In the genomic region with DNA sequence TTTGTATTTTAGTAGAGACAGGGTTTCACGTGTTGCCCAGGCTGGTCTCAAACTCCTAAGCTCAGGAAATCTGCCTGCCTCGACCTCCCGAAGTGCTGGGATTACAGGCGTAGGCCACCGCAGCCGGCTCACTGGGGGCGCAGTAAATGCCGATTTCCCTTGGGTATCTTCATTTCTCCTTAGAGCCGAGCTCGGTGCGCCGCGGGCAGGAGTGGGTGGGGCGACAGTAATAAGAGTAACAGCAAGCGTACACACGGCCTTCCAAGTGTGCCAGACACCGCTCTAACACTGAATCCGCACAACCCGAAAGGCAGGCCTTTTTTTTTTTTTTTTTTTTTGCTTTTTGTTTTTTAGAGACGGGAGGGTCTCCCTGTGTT, we compare ENCODE assay signal across 8 cellular contexts. TPM values are rescaled to one million over a fixed set of nuclear protein-coding genes. Genes with fewer than 3 reads are reported as not detected.
DNase-seq lines count a peak whose midpoint lies in the region; ATAC-seq and TF ChIP-seq lines count a peak whose summit lies in the region.

No MANE protein-coding gene starts in this region.

- no peak overlapping the region for H2AK5ac ChIP-seq in H9 (ENCODE audit: insufficient read length, low read length)

- H3K79me2 ChIP-seq in DND-41 (ENCODE audit: insufficient read depth, low read length): peaks cover 46% of the 10 kb centered on the region
- H3K79me2 ChIP-seq in H9 (ENCODE audit: insufficient read depth, low read length): peaks cover 23% of the 10 kb centered on the region; the same call in 1 of the 2 replicates

- in situ Hi-C loops in transverse colon (cut with MboI; ENCODE audit: low pct_ligation_motif_present in 1 of 4, low pct_unique_long_range_greater_than_20kb in 1 of 4, low sequenced_read_pairs in 3 of 4): loop anchor here in 3 of 4 donors (10.0 kb wide), 2 partner anchors 301 to 811 kb away; partner anchors contain the start of gene RPS19BP1 (in 1 of the 3)

- H3K14ac ChIP-seq in H9 (ENCODE audit: insufficient read depth, low read length): peak overlapping the region; percentile 79; the same call in 1 of the 2 replicates

- POLR2A ChIA-PET in activated CD4-positive, alpha-beta memory T cell treated with anti-CD3 and anti-CD28 coated beads, Interleukin-2, amount 10 ng/mL, durations not matched to agents 7 days and 5 days (lab: Charles Lee): interaction anchor here (0.7 to 5.8 kb wide), 22 partner anchors 11 to 321 kb away, joined by 3 to 121 read pairs (median 8); partner anchors contain the start of gene TNRC6B
- POLR2A ChIA-PET in naive thymus-derived CD4-positive, alpha-beta T cell (lab: Charles Lee): interaction anchor here (0.7 to 6.8 kb wide), 17 partner anchors 13 to 300 kb away, joined by 3 to 77 read pairs (median 4); partner anchors contain the start of gene TNRC6B

- H3K9ac ChIP-seq in DND-41 (ENCODE audit: low read depth, low read length): peak overlapping the region; percentile 75
- peak overlapping the region; percentile 68 for H3K9ac ChIP-seq in H9 (ENCODE audit: extremely low read depth, insufficient read length, low read length)

- H3K4ac ChIP-seq in H9 (ENCODE audit: low read depth, low read length): no peak overlapping the region

- peaks cover 6% of the 10 kb centered on the region; the same call in 1 of the 2 replicates for H4K20me1 ChIP-seq in DND-41 (ENCODE audit: insufficient read depth, low read length)
- H4K20me1 ChIP-seq in H9 (ENCODE audit: control insufficient read depth, insufficient read depth, insufficient read length): no peaks in the 10 kb centered on the region

- H3K9me3 ChIP-seq in DND-41 (ENCODE audit: insufficient read depth, low read length, severe bottlenecking) (no peaks in the 10 kb centered on the region), H9 (ENCODE audit: control insufficient read depth, low read depth, low read length) (no peaks in the 10 kb centered on the region), transverse colon (no peaks in the 10 kb centered on the region)
- H3K9me3 ChIP-seq in naive thymus-derived CD4-positive, alpha-beta T cell (ENCODE audit: control insufficient read depth in 2 of 3, low read length in 3 of 3): no peaks in the 10 kb centered on the region

- H2AFZ ChIP-seq in DND-41 (ENCODE audit: low read depth, low read length) (peak overlapping the region; percentile 97), H9 (ENCODE audit: low read length) (no peak overlapping the region)

- whole genome bisulfite sequencing in H9 (ENCODE audit: extremely low coverage, insufficient read length, low lambda C conversion rate): no CpG with 5 or more reads among the region's 20 CpGs
- 0 to 1% methylated on average over 1 to 20 of the region's 20 CpGs for WGBS in transverse colon (ENCODE audit: low coverage in 1 of 2), 2 donors

- H3K4me2 ChIP-seq in DND-41 (ENCODE audit: insufficient read depth, low read length): peak overlapping the region; percentile 89
- H3K4me2 ChIP-seq in H9 (ENCODE audit: insufficient read depth, insufficient read length, low read length): peak overlapping the region; percentile 98

- intact Hi-C loops in naive thymus-derived CD4-positive, alpha-beta T cell (cut with micrococcal nuclease): loop anchor here (1.0 to 5.0 kb wide), 15 partner anchors 11 to 813 kb away; partner anchors contain the start of genes RPS19BP1 (in 2 of the 2), SGSM3 (in 1 of the 2) and TNRC6B (in 1 of the 2)
- intact Hi-C loops in transverse colon (cut with DNase I; ENCODE audit: low total_unique reads): loop anchor here (5.0 kb wide), 1 partner anchor 808 kb away; no protein-coding TSS in a partner anchor

- no peak overlapping the region for H2BK15ac ChIP-seq in H9 (ENCODE audit: low read depth, low read length)

- peak overlapping the region; percentile 87 for H3K27ac ChIP-seq in DND-41 (ENCODE audit: low read length)
- no peak overlapping the region for H3K27ac ChIP-seq in H9 (ENCODE audit: insufficient read length, low read depth, low read length)
- peak overlapping the region; percentile 83 for H3K27ac ChIP-seq in naive thymus-derived CD4-positive, alpha-beta T cell (ENCODE audit: low read depth, low read length)
- H3K27ac ChIP-seq in transverse colon: peak overlapping the region; percentile 84 to 95 (median 92)

- peak overlapping the region; percentile 97 to 99 (median 98) for H3K27ac Mint-ChIP-seq in H9
- H3K27ac Mint-ChIP-seq in activated CD4-positive, alpha-beta memory T cell treated with anti-CD3 and anti-CD28 coated beads, Interleukin-2, amount 10 ng/mL, durations not matched to agents 7 days and 5 days: peak overlapping the region; percentile 96
- H3K27ac Mint-ChIP-seq in endothelial cell (ENCODE audit: unreplicated experiment): peak overlapping the region; percentile 98
- peak overlapping the region; percentile 92 to 99 (median 98) for H3K27ac Mint-ChIP-seq in naive thymus-derived CD4-positive, alpha-beta T cell

- H3K4me3 Mint-ChIP-seq in H9 (peak overlapping the region; percentile 99), endothelial cell (ENCODE audit: unreplicated experiment) (peak overlapping the region; percentile 98)
- H3K4me3 Mint-ChIP-seq in activated CD4-positive, alpha-beta memory T cell treated with anti-CD3 and anti-CD28 coated beads, Interleukin-2, amount 10 ng/mL, durations not matched to agents 7 days and 5 days: peak overlapping the region; percentile 88
- H3K4me3 Mint-ChIP-seq in naive thymus-derived CD4-positive, alpha-beta T cell: peak overlapping the region; percentile 93 to 99 (median 98)

- no peak overlapping the region for H4K91ac ChIP-seq in H9 (ENCODE audit: insufficient read length, low read depth, low read length)

- no peak overlapping the region for H2BK12ac ChIP-seq in H9 (ENCODE audit: insufficient read length, low read depth, low read length)

- H3K36me3 ChIP-seq in DND-41 (ENCODE audit: insufficient read depth, low read length) (peaks cover 24% of the 10 kb centered on the region), transverse colon (peaks cover 0 to 13% (median 5%) of the 10 kb centered on the region in 4 donors)
- peaks cover 0 to 26% (median 5%) of the 10 kb centered on the region in 3 experiments for H3K36me3 ChIP-seq in naive thymus-derived CD4-positive, alpha-beta T cell (ENCODE audit: control insufficient read depth in 2 of 3, insufficient read depth in 3 of 3, low read length in 3 of 3)

- H2BK20ac ChIP-seq in H9 (ENCODE audit: low read depth, low read length, poor library complexity, severe bottlenecking): no peak overlapping the region

- H3K23ac ChIP-seq in H9 (ENCODE audit: insufficient read length, low read depth, low read length): no peak overlapping the region

- no peak for TF ChIP-seq POLR2A in transverse colon (IDR thresholded peaks at IDR 0.05)

- H3K36me3 Mint-ChIP-seq in H9 (ENCODE audit: insufficient read depth in 1 of 3, low read depth in 3 of 3) (peaks cover 15 to 32% (median 25%) of the 10 kb centered on the region in 3 experiments; a peak in 6 of 7 replicates), endothelial cell (ENCODE audit: low read depth, unreplicated experiment) (no peaks in the 10 kb centered on the region)
- H3K36me3 Mint-ChIP-seq in activated CD4-positive, alpha-beta memory T cell treated with anti-CD3 and anti-CD28 coated beads, Interleukin-2, amount 10 ng/mL, durations not matched to agents 7 days and 5 days (ENCODE audit: low read depth): peaks cover 25% of the 10 kb centered on the region
- peaks cover 5 to 10% (median 7%) of the 10 kb centered on the region in 5 donors for H3K36me3 Mint-ChIP-seq in naive thymus-derived CD4-positive, alpha-beta T cell

- H3K4me1 ChIP-seq in DND-41 (ENCODE audit: insufficient read depth, low read length) (peaks cover 33% of the 10 kb centered on the region), H9 (ENCODE audit: insufficient read depth, low read length) (no peaks in the 10 kb centered on the region), transverse colon (peaks cover 0 to 35% (median 26%) of the 10 kb centered on the region in 4 donors)
- peaks cover 37 to 53% of the 10 kb centered on the region in 2 donors for H3K4me1 ChIP-seq in naive thymus-derived CD4-positive, alpha-beta T cell (ENCODE audit: control insufficient read depth in 2 of 2, insufficient read depth in 2 of 2, low read length in 2 of 2)

- H3T11ph ChIP-seq in H9 (ENCODE audit: low read length): no peak overlapping the region

- TF ChIP-seq CTCF in DND-41 (IDR thresholded peaks at IDR 0.05; ENCODE audit: borderline replicate concordance, extremely low read depth, low read length, poor library complexity, severe bottlenecking) (no peak), H9 (conservative IDR thresholded peaks at IDR 0.05) (no peak), endothelial cell (IDR thresholded peaks at IDR 0.05; ENCODE audit: unreplicated experiment) (no peak), transverse colon (IDR thresholded peaks at IDR 0.05) (no peak)

- peaks cover 16% of the 10 kb centered on the region for H3K23me2 ChIP-seq in H9 (ENCODE audit: insufficient read length, low read depth, low read length, poor library complexity, severe bottlenecking)

- ATAC-seq in DND-41 (ENCODE audit: insufficient read depth, low read depth): peak; percentile 41
- peak; percentile 63 for ATAC-seq in naive thymus-derived CD4-positive, alpha-beta T cell

- peaks cover 3% of the 10 kb centered on the region for H3K79me1 ChIP-seq in H9 (ENCODE audit: insufficient read depth, low read depth, low read length, poor library complexity, severe bottlenecking)

- no peak overlapping the region for H2BK120ac ChIP-seq in H9 (ENCODE audit: low read depth, low read length, poor library complexity, severe bottlenecking)

- H4K8ac ChIP-seq in H9 (replicated peaks; ENCODE audit: insufficient read length, low read depth, low read length): no peak overlapping the region

- no peak for TF ChIP-seq EP300 in transverse colon (IDR thresholded peaks at IDR 0.05; ENCODE audit: low read depth)

- H3K4me3 ChIP-seq in DND-41 (ENCODE audit: low read depth in 1 of 2, low read length in 2 of 2) (peak overlapping the region; percentile 67 to 93), transverse colon (peak overlapping the region; percentile 54 to 75 (median 58))
- H3K4me3 ChIP-seq in naive thymus-derived CD4-positive, alpha-beta T cell (ENCODE audit: low read length): peak overlapping the region; percentile 98

- H3K56ac ChIP-seq in H9 (ENCODE audit: insufficient read length, low read depth, low read length): no peak overlapping the region

- H3K27me3 ChIP-seq in DND-41 (ENCODE audit: insufficient read depth, low read length, poor library complexity) (no peaks in the 10 kb centered on the region), H9 (ENCODE audit: insufficient read depth, low read length) (no peaks in the 10 kb centered on the region), transverse colon (no peaks in the 10 kb centered on the region)
- H3K27me3 ChIP-seq in naive thymus-derived CD4-positive, alpha-beta T cell (ENCODE audit: control insufficient read depth in 2 of 2, insufficient read depth in 2 of 2, low read length in 2 of 2): no peaks in the 10 kb centered on the region

- H3K4me1 Mint-ChIP-seq in H9: peaks cover 8% of the 10 kb centered on the region in 2 experiments
- H3K4me1 Mint-ChIP-seq in activated CD4-positive, alpha-beta memory T cell treated with anti-CD3 and anti-CD28 coated beads, Interleukin-2, amount 10 ng/mL, durations not matched to agents 7 days and 5 days: peaks cover 53% of the 10 kb centered on the region
- H3K4me1 Mint-ChIP-seq in endothelial cell (ENCODE audit: unreplicated experiment): peaks cover 25% of the 10 kb centered on the region
- peaks cover 36 to 74% (median 49%) of the 10 kb centered on the region in 7 donors for H3K4me1 Mint-ChIP-seq in naive thymus-derived CD4-positive, alpha-beta T cell

- H4K5ac ChIP-seq in H9 (ENCODE audit: insufficient read length, low read depth, low read length): no peak overlapping the region

- DNase-seq in DND-41 (peak; percentile 65), H9 (no peak), NCI-H1092 treated with DMSO at 0.1 percent for 48 hours (lab: John Stamatoyannopoulos, UW) (peak; percentile 64), endothelial cell (ENCODE audit: low spot score) (no peak), transverse colon (peak; percentile 67), DMS153 (lab: John Stamatoyannopoulos, UW) (no peak)
- DNase-seq in activated CD4-positive, alpha-beta memory T cell treated with anti-CD3 and anti-CD28 coated beads, Interleukin-2, amount 10 ng/mL, durations not matched to agents 7 days and 5 days: peak; percentile 62
- DNase-seq in naive thymus-derived CD4-positive, alpha-beta T cell: peak; percentile 39 to 67 (median 57)

- H3K18ac ChIP-seq in H9 (ENCODE audit: insufficient read length, low read depth, low read length): no peak overlapping the region

- H3K27me3 Mint-ChIP-seq in H9 (ENCODE audit: low read depth) (peaks cover 2% of the 10 kb centered on the region; the same call in 1 of the 2 replicates), endothelial cell (ENCODE audit: unreplicated experiment) (peaks cover 1% of the 10 kb centered on the region)
- no peaks in the 10 kb centered on the region for H3K27me3 Mint-ChIP-seq in activated CD4-positive, alpha-beta memory T cell treated with anti-CD3 and anti-CD28 coated beads, Interleukin-2, amount 10 ng/mL, durations not matched to agents 7 days and 5 days
- no peaks in the 10 kb centered on the region for H3K27me3 Mint-ChIP-seq in naive thymus-derived CD4-positive, alpha-beta T cell

- CTCF ChIA-PET in activated CD4-positive, alpha-beta memory T cell treated with anti-CD3 and anti-CD28 coated beads, Interleukin-2, amount 10 ng/mL, durations not matched to agents 7 days and 5 days (lab: Charles Lee): interaction anchor here (0.7 to 5.5 kb wide), 13 partner anchors 18 to 1601 kb away, joined by 3 to 49 read pairs (median 3); partner anchors contain the start of gene TNRC6B
- CTCF ChIA-PET in naive thymus-derived CD4-positive, alpha-beta T cell (lab: Charles Lee): interaction anchor here (0.6 to 1.2 kb wide), 4 partner anchors 16 to 562 kb away, joined by 3 to 6 read pairs (median 4); no protein-coding TSS in a partner anchor

- no peak overlapping the region for H2BK5ac ChIP-seq in H9 (ENCODE audit: insufficient read length, low read length)

- H3K9me3 Mint-ChIP-seq in H9: no peaks in the 10 kb centered on the region; a peak in 1 of 5 replicates
- no peaks in the 10 kb centered on the region for H3K9me3 Mint-ChIP-seq in activated CD4-positive, alpha-beta memory T cell treated with anti-CD3 and anti-CD28 coated beads, Interleukin-2, amount 10 ng/mL, durations not matched to agents 7 days and 5 days
- no peaks in the 10 kb centered on the region for H3K9me3 Mint-ChIP-seq in endothelial cell (ENCODE audit: unreplicated experiment)
- peaks cover 0 to 3% (median 0%) of the 10 kb centered on the region in 11 donors for H3K9me3 Mint-ChIP-seq in naive thymus-derived CD4-positive, alpha-beta T cell

RNA-seq across cellular contexts. Expression of gene ADSL, which starts 0.5 kb away (rescaled TPM):
- total RNA-seq in H9 (2021) (172 and 175 TPM in 2 replicates), endothelial cell (ENCODE audit: unreplicated experiment) (107 TPM), transverse colon (10 to 100 TPM; 13.5 to 70.7 (median 41.8) TPM)
- 100 to 1,000 TPM in 1 of 2 experiments, 10 to 100 TPM in 1; 95.0 to 105 TPM for total RNA-seq in activated CD4-positive, alpha-beta memory T cell treated with anti-CD3 and anti-CD28 coated beads, Interleukin-2, amount 10 ng/mL, durations not matched to agents 7 days and 5 days
- total RNA-seq in naive thymus-derived CD4-positive, alpha-beta T cell: 100 to 1,000 TPM in 1 of 5 experiments, 10 to 100 TPM in 4; 54.4 to 127 (median 61.9) TPM
- polyA plus RNA-seq in naive thymus-derived CD4-positive, alpha-beta T cell: 100 to 1,000 TPM; 118 to 121 TPM

RNA-seq across cellular contexts. Expression of gene SGSM3, which starts 24.6 kb away (rescaled TPM):
- 70.7 and 77.5 TPM in 2 replicates for total RNA-seq in H9 (2021)
- 10 to 100 TPM; 70.0 to 72.2 TPM for total RNA-seq in activated CD4-positive, alpha-beta memory T cell treated with anti-CD3 and anti-CD28 coated beads, Interleukin-2, amount 10 ng/mL, durations not matched to agents 7 days and 5 days
- total RNA-seq in endothelial cell (ENCODE audit: unreplicated experiment): 85.9 TPM
- total RNA-seq in naive thymus-derived CD4-positive, alpha-beta T cell: 100 to 1,000 TPM in 2 of 5 experiments, 10 to 100 TPM in 3; 75.2 to 114 (median 91.1) TPM
- 10 to 100 TPM; 52.1 to 61.2 TPM for polyA plus RNA-seq in naive thymus-derived CD4-positive, alpha-beta T cell
- total RNA-seq in transverse colon: 100 to 1,000 TPM in 2 of 4 donors, 10 to 100 TPM in 2; 84.5 to 274 (median 172) TPM

Comparison
In these comparisons a context has a peak if more than half of its experiments do, and no peak if none do; other contexts are left out.
1. DNase-seq: peak in DND-41 (single experiment), NCI-H1092 treated with DMSO at 0.1 percent for 48 hours (single experiment), activated CD4-positive, alpha-beta memory T cell treated with anti-CD3 and anti-CD28 coated beads, Interleukin-2, amount 10 ng/mL, durations not matched to agents 7 days and 5 days (single experiment), naive thymus-derived CD4-positive, alpha-beta T cell (9 of 9) and transverse colon (single experiment); none in H9 (single experiment), endothelial cell (single experiment) and DMS153 (single experiment).
2. Peak in every context shown above with its lines, with median percentiles within 50 percentile points of each other: H3K4me3 ChIP-seq, H3K27ac Mint-ChIP-seq and H3K4me3 Mint-ChIP-seq.